In genomic region chr17:76050226-76051070, GRCh38 we compare ENCODE assay signal across 15 cellular contexts. TPM values are rescaled to one million over a fixed set of nuclear protein-coding genes. Genes with fewer than 3 reads are reported as not detected.
DNase-seq lines count a peak whose midpoint lies in the region; ATAC-seq and TF ChIP-seq lines count a peak whose summit lies in the region.
"Had no signal": no experiment of that assay in that cellular context is flagged by ENCODE, and none has a peak within 500 bp of the region (broad histone marks: within the 10 kb centered on the region; RNA-seq: fewer than 3 reads in every experiment).

No MANE protein-coding gene starts in this region.

- H3K4me3 ChIP-seq in colonic mucosa (no peak overlapping the region), tibial artery (no peak overlapping the region)

- H3K27me3 Mint-ChIP-seq in CD4-positive, alpha-beta T cell, result no peaks in the 10 kb centered on the region
- H3K27me3 Mint-ChIP-seq in neural crest cell (ENCODE audit: low read depth), result no peaks in the 10 kb centered on the region
- H3K27me3 Mint-ChIP-seq: B cell had no signal

- no peaks in the 10 kb centered on the region for H3K9me3 Mint-ChIP-seq in CD4-positive, alpha-beta T cell
- no peaks in the 10 kb centered on the region for H3K9me3 Mint-ChIP-seq in neural crest cell

- no peak overlapping the region for H3K27ac ChIP-seq in CD4-positive, alpha-beta T cell (ENCODE audit: low read depth, low read length)
- H3K27ac ChIP-seq in KOPT-K1 (ENCODE audit: low read depth, low read length, poor library complexity, severe bottlenecking), result peak overlapping the region; percentile 15
- peak overlapping the region; percentile 26 for H3K27ac ChIP-seq in colonic mucosa
- no peak overlapping the region for H3K27ac ChIP-seq in tibial artery

- H3K4me1 Mint-ChIP-seq in CD4-positive, alpha-beta T cell (ENCODE audit: low read depth), result peaks cover 18% of the 10 kb centered on the region
- H3K4me1 Mint-ChIP-seq in neural crest cell, result peaks cover 15% of the 10 kb centered on the region

- POLR2A ChIA-PET in CD4-positive, alpha-beta T cell (lab: Charles Lee), result no interaction called here

- no peak for TF ChIP-seq CTCF in CD4-positive, alpha-beta T cell (IDR thresholded peaks at IDR 0.05)
- TF ChIP-seq CTCF in colonic mucosa (IDR thresholded peaks at IDR 0.05), result no peak
- TF ChIP-seq CTCF in neural crest cell (conservative IDR thresholded peaks at IDR 0.05), result no peak
- no peak for TF ChIP-seq CTCF in tibial artery (IDR thresholded peaks at IDR 0.05)

- H3K36me3 ChIP-seq in KOPT-K1 (ENCODE audit: insufficient read depth, low read length), result peaks cover 98% of the 10 kb centered on the region
- H3K36me3 ChIP-seq in colonic mucosa, result peaks cover 26% of the 10 kb centered on the region
- peaks cover 56 to 98% (median 83%) of the 10 kb centered on the region in 3 donors for H3K36me3 ChIP-seq in tibial artery

- H3K9ac ChIP-seq in colonic mucosa (ENCODE audit: low read depth in 2 of 2, low read length in 2 of 2), result peak overlapping the region in 1 of 2 donors; percentile 53

- H3K9me3 ChIP-seq in CD4-positive, alpha-beta T cell (ENCODE audit: control insufficient read depth, low read length), result no peaks in the 10 kb centered on the region
- H3K9me3 ChIP-seq in KOPT-K1 (ENCODE audit: insufficient read depth, low read length, poor library complexity, severe bottlenecking) (no peaks in the 10 kb centered on the region), colonic mucosa (no peaks in the 10 kb centered on the region), tibial artery (no peaks in the 10 kb centered on the region)

- intact Hi-C loops in CD4-positive, alpha-beta T cell (cut with DNase I, micrococcal nuclease), result no loop called here
- intact Hi-C loops in colonic mucosa (cut with DNase I) (no loop called here), tibial artery (cut with DNase I; ENCODE audit: low total_unique reads) (no loop called here)

- H3K4me1 ChIP-seq in colonic mucosa (peaks cover 4% of the 10 kb centered on the region), tibial artery (no peaks in the 10 kb centered on the region)

- peak overlapping the region; percentile 20 for H3K27ac Mint-ChIP-seq in CD4-positive, alpha-beta T cell
- H3K27ac Mint-ChIP-seq in neural crest cell (ENCODE audit: unreplicated experiment), result peak overlapping the region; percentile 85
- H3K27ac Mint-ChIP-seq: B cell had no signal

- CTCF ChIA-PET in CD4-positive, alpha-beta T cell (lab: Charles Lee), result no interaction called here

- no peak for DNase-seq in CD4-positive, alpha-beta T cell
- DNase-seq in colonic mucosa (no peak), neural crest cell (ENCODE audit: low read depth, low spot score) (no peak), HK-2 (ENCODE audit: unreplicated experiment) (no peak), COLO668 (lab: John Stamatoyannopoulos, UW; ENCODE audit: unreplicated experiment) (no peak), mucosa of gallbladder (ENCODE audit: low spot score) (no peak), tibial artery (no peak)
- DNase-seq: DMS79; KG1; NCI-H1417 treated with DMSO at 0.1 percent for 48 hours; stimulated activated CD4-positive, alpha-beta T cell treated with anti-CD3 and anti-CD28 coated beads, Interleukin-15, amount 100 ng/mL, for 24 hours had no signal

- H3K4me3 Mint-ChIP-seq in CD4-positive, alpha-beta T cell, result no peak overlapping the region
- H3K4me3 Mint-ChIP-seq in neural crest cell, result peak overlapping the region; percentile 12
- H3K4me3 Mint-ChIP-seq: B cell had no signal

- no peak for ATAC-seq in CD4-positive, alpha-beta T cell (ENCODE audit: poor library complexity)

- H3K27me3 ChIP-seq in CD4-positive, alpha-beta T cell (ENCODE audit: control insufficient read depth, insufficient read depth, low read length), result no peaks in the 10 kb centered on the region
- no peaks in the 10 kb centered on the region for H3K27me3 ChIP-seq in colonic mucosa
- no peaks in the 10 kb centered on the region for H3K27me3 ChIP-seq in tibial artery

- peaks cover 87% of the 10 kb centered on the region for H3K36me3 Mint-ChIP-seq in CD4-positive, alpha-beta T cell (ENCODE audit: low read depth)
- peaks cover 15% of the 10 kb centered on the region for H3K36me3 Mint-ChIP-seq in neural crest cell (ENCODE audit: low read depth)

RNA-seq across cellular contexts. Expression of gene SRP68, which starts 21.9 kb away (rescaled TPM):
- total RNA-seq in CD4-positive, alpha-beta T cell, result 100 to 1,000 TPM; 106 to 108 TPM
- total RNA-seq in colonic mucosa (10 to 100 TPM; 65.1 to 78.0 TPM), neural crest cell (87.9 and 91.6 TPM in 2 replicates), mucosa of gallbladder (69.8 TPM)

RNA-seq across cellular contexts. Expression of gene EVPL, which starts 23.3 kb away (rescaled TPM):
- total RNA-seq in CD4-positive, alpha-beta T cell, result under 1 TPM; 0.14 to 0.38 TPM
- total RNA-seq in colonic mucosa, result 10 to 100 TPM; 18.8 to 31.1 TPM
- not detected in 2 replicates for total RNA-seq in neural crest cell
- 14.9 TPM for total RNA-seq in mucosa of gallbladder
- total RNA-seq: B cell, fibroblast of lung, pulmonary artery endothelial cell had no signal

RNA-seq across cellular contexts. Expression of gene GALR2, which starts 24.1 kb away (rescaled TPM):
- 1 to 10 TPM in 1 of 2 experiments, under 1 TPM in 1; 0.59 to 1.0 TPM for total RNA-seq in CD4-positive, alpha-beta T cell
- total RNA-seq in colonic mucosa (under 1 TPM; 0.19 to 0.49 TPM), neural crest cell (not detected in 2 replicates), mucosa of gallbladder (0.20 TPM)
- total RNA-seq: fibroblast of lung, pulmonary artery endothelial cell had no signal

RNA-seq across cellular contexts. Expression of gene ZACN, which starts 28.5 kb away (rescaled TPM):
- under 1 TPM; 0.69 to 0.98 TPM for total RNA-seq in CD4-positive, alpha-beta T cell
- total RNA-seq in colonic mucosa (not detected), neural crest cell (0.19 TPM in 1 of 2 replicates, not detected in the other), mucosa of gallbladder (not detected)
- total RNA-seq: fibroblast of lung, pulmonary artery endothelial cell had no signal

RNA-seq across cellular contexts. Expression of gene CDK3, which starts 49.8 kb away (rescaled TPM):
- total RNA-seq in CD4-positive, alpha-beta T cell, result 1 to 10 TPM; 3.9 to 4.9 TPM
- total RNA-seq in colonic mucosa (1 to 10 TPM; 5.3 to 8.2 TPM), neural crest cell (7.9 and 9.4 TPM in 2 replicates), mucosa of gallbladder (11.9 TPM)

Comparison
In these comparisons a context has a peak if more than half of its experiments do, and no peak if none do; other contexts are left out.
1. H3K27ac ChIP-seq: peak in KOPT-K1 (single experiment) and colonic mucosa (single experiment); none in CD4-positive, alpha-beta T cell (single experiment) and tibial artery (0 of 2).
2. RNA of gene EVPL, which starts 23.3 kb away (total RNA-seq): 18.8 to 31.1 TPM in colonic mucosa and 14.9 TPM in mucosa of gallbladder (single experiment); 0.14 to 0.38 TPM in CD4-positive, alpha-beta T cell and not detected in neural crest cell; every median in the first group is over 10 times any median in the second.